In genomic region chr10:15209827-15210509, GRCh38 we compare ENCODE assay signal across 8 cellular contexts. TPM values are rescaled to one million over a fixed set of nuclear protein-coding genes. Genes with fewer than 3 reads are reported as not detected.
A peak's percentile ranks its signal among the peaks of the same experiment; 100 is the strongest.
DNase-seq lines count a peak whose midpoint lies in the region; ATAC-seq and TF ChIP-seq lines count a peak whose summit lies in the region.

No MANE protein-coding gene starts in this region.

- TF ChIP-seq CTCF in GM13976 (IDR thresholded peaks at IDR 0.05; ENCODE audit: borderline replicate concordance, control extremely low read depth, extremely low read depth, insufficient read depth, missing control alignments): peak; percentile 90

- ATAC-seq in HG03196 (IDR thresholded peaks at IDR 0.05; ENCODE audit: unreplicated experiment): peak; percentile 70

- in situ Hi-C loops in GM13976 (cut with MboI; ENCODE audit: low sequenced_read_pairs, unreplicated experiment): no loop called here

- DNase-seq in A172 (ENCODE audit: low spot score): peak; percentile 71
- peak; percentile 80 for DNase-seq in GM13976 (ENCODE audit: low spot score)
- DNase-seq in NCI-H82 (lab: John Stamatoyannopoulos, UW): peak; percentile 82
- peak; percentile 69 for DNase-seq in activated CD8-positive, alpha-beta memory T cell treated with anti-CD3 and anti-CD28 coated beads, Interleukin-2, amount 50 U/mL, for 1 hour (ENCODE audit: extremely low read depth)
- DNase-seq in epidermal melanocyte (ENCODE audit: insufficient read length, low spot score): peak; percentile 84
- DNase-seq in mucosa of gallbladder (ENCODE audit: low spot score): peak; percentile 83
- DNase-seq in stimulated activated CD8-positive, alpha-beta memory T cell treated with anti-CD3 and anti-CD28 coated beads, Interleukin-7, amount 100 ng/mL, for 24 hours (ENCODE audit: low read depth): peak; percentile 61

RNA-seq across cellular contexts. Expression of gene NMT2, which starts 41.5 kb away (rescaled TPM):
- 102 and 105 TPM in 2 replicates for total RNA-seq in A172 (2014; rRNA removed; shearing (Covaris generic))
- 23.3 TPM for total RNA-seq in mucosa of gallbladder

Comparison
In these comparisons a context has a peak if more than half of its experiments do, and no peak if none do; other contexts are left out.
1. Peak in every context shown above with its lines: DNase-seq and ATAC-seq.